8 cellular contexts compared by ENCODE assay signal in the genomic region with DNA sequence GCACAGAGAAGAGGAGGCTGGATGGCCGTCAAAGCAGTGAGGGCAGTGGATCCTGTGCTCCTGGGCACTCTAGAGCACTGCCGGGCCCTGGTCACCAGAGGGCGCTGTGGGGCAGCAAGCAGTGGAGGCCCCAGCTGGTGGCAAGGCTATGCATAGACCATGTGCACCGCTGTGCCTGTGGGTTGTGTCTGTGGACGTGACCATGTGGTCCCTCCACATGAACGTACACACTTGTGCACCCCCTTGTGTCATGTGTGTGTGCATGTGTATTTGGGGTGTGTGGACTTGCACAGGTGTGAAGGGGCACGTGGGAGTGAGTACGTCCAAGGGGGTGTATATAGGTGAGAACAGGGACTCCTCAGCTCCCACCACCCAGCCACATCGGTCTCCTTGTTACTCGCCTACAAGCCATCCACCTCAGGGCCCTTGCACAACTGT. TPM values are rescaled to one million over a fixed set of nuclear protein-coding genes. Genes with fewer than 3 reads are reported as not detected.
DNase-seq lines count a peak whose midpoint lies in the region; ATAC-seq and TF ChIP-seq lines count a peak whose summit lies in the region.

No MANE protein-coding gene starts in this region.

- H3K27me3 ChIP-seq in BJ (ENCODE audit: control insufficient read depth, insufficient read depth, low read length) = no peaks in the 10 kb centered on the region
- no peaks in the 10 kb centered on the region for H3K27me3 ChIP-seq in naive thymus-derived CD4-positive, alpha-beta T cell (ENCODE audit: control insufficient read depth in 2 of 2, insufficient read depth in 2 of 2, low read length in 2 of 2)

- peak overlapping the region in 6 of 10 donors; percentile 14 to 74 (median 60) for H3K4me3 Mint-ChIP-seq in naive thymus-derived CD4-positive, alpha-beta T cell
- no peak overlapping the region for H3K4me3 Mint-ChIP-seq in stimulated activated naive B cell treated with anti-CD40 and anti-IgM and Interleukin-4, amounts not matched to agents 10 μg/mL and 1 μg/mL and 100 μg/mL, for 72 hours

- peaks cover 26 to 38% of the 10 kb centered on the region in 2 donors for H3K4me1 ChIP-seq in naive thymus-derived CD4-positive, alpha-beta T cell (ENCODE audit: control insufficient read depth in 2 of 2, insufficient read depth in 2 of 2, low read length in 2 of 2)

- intact Hi-C loops in naive thymus-derived CD4-positive, alpha-beta T cell (cut with micrococcal nuclease) = loop anchor here (1.0 to 10.0 kb wide), 5 partner anchors 8 to 1125 kb away; no protein-coding TSS in a partner anchor

- peak overlapping the region; percentile 66 to 97 (median 86) for H3K27ac Mint-ChIP-seq in naive thymus-derived CD4-positive, alpha-beta T cell
- no peak overlapping the region for H3K27ac Mint-ChIP-seq in stimulated activated naive B cell treated with anti-CD40 and anti-IgM and Interleukin-4, amounts not matched to agents 10 μg/mL and 1 μg/mL and 100 μg/mL, for 72 hours

- TF ChIP-seq CTCF in BJ (IDR thresholded peaks at IDR 0.05; ENCODE audit: insufficient read depth, low read depth, low read length) (peak; percentile 100), epithelial cell of proximal tubule (conservative IDR thresholded peaks at IDR 0.05; ENCODE audit: low read depth, low read length) (peak; percentile 99)

- POLR2A ChIA-PET in BJ (lab: Charles Lee) = no interaction called here
- POLR2A ChIA-PET in naive thymus-derived CD4-positive, alpha-beta T cell (lab: Charles Lee) = interaction anchor here (0.6 to 2.6 kb wide), 5 partner anchors 9 to 144 kb away, joined by 3 to 12 read pairs (median 3); a partner anchor contains a TSS

- no peaks in the 10 kb centered on the region for H3K9me3 ChIP-seq in naive thymus-derived CD4-positive, alpha-beta T cell (ENCODE audit: control insufficient read depth in 2 of 3, low read length in 3 of 3)

- H3K36me3 Mint-ChIP-seq in naive thymus-derived CD4-positive, alpha-beta T cell = peaks cover 0 to 3% (median 0%) of the 10 kb centered on the region in 5 donors
- H3K36me3 Mint-ChIP-seq in stimulated activated naive B cell treated with anti-CD40 and anti-IgM and Interleukin-4, amounts not matched to agents 10 μg/mL and 1 μg/mL and 100 μg/mL, for 72 hours = no peaks in the 10 kb centered on the region

- DNase-seq in BJ (ENCODE audit: low read depth) (no peak), HuH-7 (ENCODE audit: low spot score) (peak; percentile 86), OCI-M2 (lab: John Stamatoyannopoulos, UW; ENCODE audit: unreplicated experiment) (peak; percentile 18), activated T-cell treated with anti-CD3 and anti-CD28 coated beads for 1 hour (ENCODE audit: low read depth) (peak; percentile 92), epithelial cell of proximal tubule (ENCODE audit: low read depth) (no peak)
- DNase-seq in naive thymus-derived CD4-positive, alpha-beta T cell = peak; percentile 65 to 93 (median 84)
- peak; percentile 82 for DNase-seq in stimulated activated naive B cell treated with anti-CD40 and anti-IgM and Interleukin-4, amounts not matched to agents 10 μg/mL and 1 μg/mL and 100 μg/mL, for 72 hours

- no peak overlapping the region for H3K27ac ChIP-seq in naive thymus-derived CD4-positive, alpha-beta T cell (ENCODE audit: low read depth, low read length)

- ATAC-seq in GM19324 (IDR thresholded peaks at IDR 0.05; ENCODE audit: low FRiP score, unreplicated experiment) = peak; percentile 16
- ATAC-seq in naive thymus-derived CD4-positive, alpha-beta T cell = peak; percentile 63
- ATAC-seq in stimulated activated naive B cell treated with anti-CD40 and anti-IgM and Interleukin-4, amounts not matched to agents 10 μg/mL and 1 μg/mL and 100 μg/mL, for 72 hours (replicated peaks) = peak; percentile 53 to 55

- H3K9me3 Mint-ChIP-seq in naive thymus-derived CD4-positive, alpha-beta T cell = no peaks in the 10 kb centered on the region
- no peaks in the 10 kb centered on the region for H3K9me3 Mint-ChIP-seq in stimulated activated naive B cell treated with anti-CD40 and anti-IgM and Interleukin-4, amounts not matched to agents 10 μg/mL and 1 μg/mL and 100 μg/mL, for 72 hours

- no peak overlapping the region for H3K4me3 ChIP-seq in BJ (ENCODE audit: low read depth, low read length)
- no peak overlapping the region for H3K4me3 ChIP-seq in epithelial cell of proximal tubule (ENCODE audit: low read depth, low read length)
- no peak overlapping the region for H3K4me3 ChIP-seq in naive thymus-derived CD4-positive, alpha-beta T cell (ENCODE audit: low read length)

- H3K4me1 Mint-ChIP-seq in naive thymus-derived CD4-positive, alpha-beta T cell = peaks cover 35 to 56% (median 49%) of the 10 kb centered on the region in 7 donors
- H3K4me1 Mint-ChIP-seq in stimulated activated naive B cell treated with anti-CD40 and anti-IgM and Interleukin-4, amounts not matched to agents 10 μg/mL and 1 μg/mL and 100 μg/mL, for 72 hours = peaks cover 46 to 67% of the 10 kb centered on the region in 2 donors

- H3K27me3 Mint-ChIP-seq in naive thymus-derived CD4-positive, alpha-beta T cell = no peaks in the 10 kb centered on the region
- H3K27me3 Mint-ChIP-seq in stimulated activated naive B cell treated with anti-CD40 and anti-IgM and Interleukin-4, amounts not matched to agents 10 μg/mL and 1 μg/mL and 100 μg/mL, for 72 hours = peaks cover 0 to 1% of the 10 kb centered on the region in 2 donors

- CTCF ChIA-PET in BJ (lab: Yijun Ruan, JAX) = interaction anchor here (0.6 to 2.4 kb wide), 18 partner anchors 8 to 245 kb away, joined by 3 to 25 read pairs (median 5); a partner anchor contains a TSS
- CTCF ChIA-PET in naive thymus-derived CD4-positive, alpha-beta T cell (lab: Charles Lee) = interaction anchor here (0.6 to 5.1 kb wide), 7 partner anchors 7 to 232 kb away, joined by 3 to 34 read pairs (median 5); no protein-coding TSS in a partner anchor

- no peaks in the 10 kb centered on the region for H3K36me3 ChIP-seq in BJ (ENCODE audit: control insufficient read depth, insufficient read depth, low read length)
- H3K36me3 ChIP-seq in naive thymus-derived CD4-positive, alpha-beta T cell (ENCODE audit: control insufficient read depth in 2 of 3, insufficient read depth in 3 of 3, low read length in 3 of 3) = no peaks in the 10 kb centered on the region

RNA-seq across cellular contexts. Expression of a gene that starts 4.4 kb away (rescaled TPM):
- 22.9 and 41.8 TPM in 2 replicates for polyA plus RNA-seq in BJ (2011; rRNA removed)
- polyA minus RNA-seq in BJ (2011; rRNA and poly(A)+ RNA removed) = 38.5 and 58.0 TPM in 2 replicates
- total RNA-seq in epithelial cell of proximal tubule = 21.8 and 24.7 TPM in 2 replicates
- total RNA-seq in naive thymus-derived CD4-positive, alpha-beta T cell = 100 to 1,000 TPM in 1 of 5 experiments, 10 to 100 TPM in 4; 37.5 to 127 (median 39.2) TPM
- 10 to 100 TPM; 47.7 to 76.7 TPM for polyA plus RNA-seq in naive thymus-derived CD4-positive, alpha-beta T cell

RNA-seq across cellular contexts. Expression of a gene that starts 26.9 kb away (rescaled TPM):
- polyA plus RNA-seq in BJ (2011; rRNA removed) = 7.9 and 13.3 TPM in 2 replicates
- 9.0 and 9.1 TPM in 2 replicates for polyA minus RNA-seq in BJ (2011; rRNA and poly(A)+ RNA removed)
- 2.1 and 6.4 TPM in 2 replicates for total RNA-seq in epithelial cell of proximal tubule
- 10 to 100 TPM in 2 of 5 experiments, 1 to 10 TPM in 3; 2.5 to 11.1 (median 8.9) TPM for total RNA-seq in naive thymus-derived CD4-positive, alpha-beta T cell
- polyA plus RNA-seq in naive thymus-derived CD4-positive, alpha-beta T cell = 1 to 10 TPM; 1.7 to 2.9 TPM

Comparison
In these comparisons a context has a peak if more than half of its experiments do, and no peak if none do; other contexts are left out.
1. DNase-seq: peak in HuH-7 (single experiment), OCI-M2 (single experiment), activated T-cell treated with anti-CD3 and anti-CD28 coated beads for 1 hour (single experiment), naive thymus-derived CD4-positive, alpha-beta T cell (9 of 9) and stimulated activated naive B cell treated with anti-CD40 and anti-IgM and Interleukin-4, amounts not matched to agents 10 μg/mL and 1 μg/mL and 100 μg/mL, for 72 hours (single experiment); none in BJ (single experiment) and epithelial cell of proximal tubule (single experiment).
2. H3K4me3 Mint-ChIP-seq: peak in naive thymus-derived CD4-positive, alpha-beta T cell (6 of 10); none in stimulated activated naive B cell treated with anti-CD40 and anti-IgM and Interleukin-4, amounts not matched to agents 10 μg/mL and 1 μg/mL and 100 μg/mL, for 72 hours (0 of 2).
3. Peak in every context shown above with its lines, with median percentiles within 50 percentile points of each other: ATAC-seq.